Comparison of ENCODE assay signal across 8 cellular contexts in genomic region chr14:89702151-89702936, GRCh38.
DNase-seq lines count a peak whose midpoint lies in the region; ATAC-seq and TF ChIP-seq lines count a peak whose summit lies in the region.

No MANE protein-coding gene starts in this region.

- no peak for TF ChIP-seq POLR2A in uterus (IDR thresholded peaks at IDR 0.05)

- DNase-seq in DMS79 (lab: John Stamatoyannopoulos, UW): peak; percentile 74
- DNase-seq in NCI-H524 (lab: John Stamatoyannopoulos, UW): peak; percentile 75 to 89
- DNase-seq in choroid plexus epithelial cell (ENCODE audit: low read depth): peak; percentile 65
- DNase-seq in mesothelial cell of epicardium (ENCODE audit: low spot score in 2 of 2, unreplicated experiment in 2 of 2): peak in 1 of 2 experiments; percentile 38
- DNase-seq in uterus: peak; percentile 49 to 54
- DNase-seq in NCI-H1436 treated with DMSO at 0.1 percent for 48 hours (lab: John Stamatoyannopoulos, UW): no peak

- peak overlapping the region; percentile 73 for H3K4me3 ChIP-seq in choroid plexus epithelial cell (ENCODE audit: low read depth, low read length)
- H3K4me3 ChIP-seq in uterus: peak overlapping the region; percentile 45 to 55

- peaks cover 30% of the 10 kb centered on the region for H3K4me1 Mint-ChIP-seq in mesothelial cell of epicardium

- intact Hi-C loops in uterus (cut with DNase I; ENCODE audit: low total_unique reads): no loop called here

- H3K9me3 ChIP-seq in uterus: no peaks in the 10 kb centered on the region

- H3K4me3 Mint-ChIP-seq in mesothelial cell of epicardium: peak overlapping the region; percentile 63

- H3K27me3 ChIP-seq in uterus: no peaks in the 10 kb centered on the region

- no peak for TF ChIP-seq CTCF in choroid plexus epithelial cell (conservative IDR thresholded peaks at IDR 0.05; ENCODE audit: low read depth, low read length)
- no peak for TF ChIP-seq CTCF in mesothelial cell of epicardium (IDR thresholded peaks at IDR 0.05; ENCODE audit: unreplicated experiment)
- TF ChIP-seq CTCF in uterus (IDR thresholded peaks at IDR 0.05): no peak

- no peaks in the 10 kb centered on the region for H3K36me3 ChIP-seq in uterus

- H3K9me3 Mint-ChIP-seq in mesothelial cell of epicardium: peaks cover 10% of the 10 kb centered on the region

- ATAC-seq in HG02970 (IDR thresholded peaks at IDR 0.05; ENCODE audit: low FRiP score, unreplicated experiment) (no peak), GM18868 (IDR thresholded peaks at IDR 0.05; ENCODE audit: unreplicated experiment) (no peak)

- peak overlapping the region; percentile 60 to 74 for H3K27ac ChIP-seq in uterus

- H3K27me3 Mint-ChIP-seq in mesothelial cell of epicardium (ENCODE audit: low read depth): no peaks in the 10 kb centered on the region

- peaks cover 5% of the 10 kb centered on the region for H3K36me3 Mint-ChIP-seq in mesothelial cell of epicardium

- H3K27ac Mint-ChIP-seq in mesothelial cell of epicardium: peak overlapping the region; percentile 92

- H3K4me1 ChIP-seq in uterus: peaks cover 0 to 6% of the 10 kb centered on the region in 2 donors
